In the genomic region with DNA sequence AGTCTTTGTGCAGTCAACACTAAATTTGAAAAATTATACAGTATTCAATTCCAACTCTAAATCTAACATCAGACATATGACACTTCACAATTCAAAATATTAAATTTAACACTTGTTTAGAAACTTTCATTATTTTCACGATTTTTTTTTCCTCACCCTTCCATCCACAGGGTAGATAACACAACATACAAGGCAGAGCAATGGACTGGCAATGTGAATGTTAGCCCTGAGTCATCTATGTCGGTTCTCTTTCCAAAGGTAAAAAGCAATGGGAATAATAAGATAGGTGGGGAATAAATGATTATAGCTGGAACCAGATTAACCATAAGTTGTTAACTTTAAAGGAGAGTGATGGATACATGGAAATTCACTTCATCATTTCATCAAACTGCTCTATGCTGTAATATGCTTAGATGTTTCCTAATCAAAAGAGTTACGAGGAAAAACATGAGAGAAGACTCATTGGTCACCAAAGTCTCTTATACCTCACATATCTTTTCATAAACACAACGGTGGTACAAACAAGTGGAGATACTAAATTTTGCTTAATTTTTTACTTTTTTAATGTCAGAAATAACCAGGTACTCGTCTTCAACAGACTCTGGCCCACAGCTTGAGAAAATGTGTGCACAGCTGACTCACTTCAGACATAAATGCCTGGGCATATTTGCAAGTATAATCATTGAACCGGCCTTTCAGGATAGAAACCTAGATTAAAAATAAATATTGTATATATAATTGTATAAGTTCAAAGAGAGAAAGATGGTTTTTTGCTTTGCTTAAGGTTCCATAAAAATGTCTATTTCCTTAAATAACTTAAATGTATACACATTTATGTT, we compare ENCODE assay signal across 16 cellular contexts. TPM values are rescaled to one million over a fixed set of nuclear protein-coding genes. Genes with fewer than 3 reads are reported as not detected.
DNase-seq lines count a peak whose midpoint lies in the region; FAIRE-seq and TF ChIP-seq lines count a peak whose summit lies in the region.
"Had no signal": no experiment of that assay in that cellular context is flagged by ENCODE, and none has a peak within 500 bp of the region (broad histone marks: within the 10 kb centered on the region; RNA-seq: fewer than 3 reads in every experiment).

No MANE protein-coding gene starts in this region.

- H3K36me3 ChIP-seq in bronchial epithelial cell (ENCODE audit: control insufficient read depth, insufficient read depth, low read length): no peaks in the 10 kb centered on the region
- no peaks in the 10 kb centered on the region for H3K36me3 ChIP-seq in osteoblast (ENCODE audit: insufficient read depth, low read length)
- H3K36me3 ChIP-seq: heart right ventricle, transverse colon had no signal

- no peaks in the 10 kb centered on the region for H3K9me3 ChIP-seq in osteoblast (ENCODE audit: low read depth, low read length)
- H3K9me3 ChIP-seq: BLaER1 treated with 17β-estradiol and CSF1 and Interleukin-3, amounts not matched to agents 10 nM and 100 nM; body of pancreas; heart right ventricle; transverse colon had no signal

- peak overlapping the region; percentile 19 for H3K4me2 ChIP-seq in osteoblast (ENCODE audit: insufficient read depth, low read length)
- H3K4me2 ChIP-seq: BLaER1 treated with 17β-estradiol and CSF1 and Interleukin-3, amounts not matched to agents 10 nM and 100 nM had no signal

- peaks cover 4% of the 10 kb centered on the region for H3K4me1 ChIP-seq in osteoblast (ENCODE audit: insufficient read depth, low read length)
- H3K4me1 ChIP-seq: body of pancreas had no signal

- peak; percentile 36 for DNase-seq in NCI-H146 treated with DMSO at 0.1 percent for 48 hours (lab: John Stamatoyannopoulos, UW; ENCODE audit: unreplicated experiment)
- peak; percentile 81 for DNase-seq in bronchial epithelial cell (ENCODE audit: low read depth)
- no peak for DNase-seq in osteoblast (ENCODE audit: insufficient read length, low spot score, missing footprints)
- DNase-seq in NAMALWA (ENCODE audit: low spot score): no peak
- no peak for DNase-seq in iPS-NIHi11 (ENCODE audit: low spot score)
- no peak for DNase-seq in NCI-H1930 (lab: John Stamatoyannopoulos, UW)
- DNase-seq: body of pancreas, DMS 273 treated with DMSO at 0.1 percent for 48 hours, heart right ventricle, left colon, NCI-H2171 treated with DMSO at 0.1 percent for 48 hours, nucleus accumbens, T-helper 17 cell, transverse colon had no signal

- peak overlapping the region; percentile 37 for H3K27ac ChIP-seq in osteoblast (ENCODE audit: low read depth, low read length)
- H3K27ac ChIP-seq: BLaER1 treated with 17β-estradiol and CSF1 and Interleukin-3, amounts not matched to agents 10 nM and 100 nM; body of pancreas; heart right ventricle; transverse colon had no signal

- TF ChIP-seq CTCF in bronchial epithelial cell (IDR thresholded peaks at IDR 0.05; ENCODE audit: insufficient read depth, low read length, severe bottlenecking): no peak
- TF ChIP-seq CTCF in osteoblast (IDR thresholded peaks at IDR 0.05; ENCODE audit: extremely low read depth, low read depth, low read length): no peak

- H4K20me1 ChIP-seq in osteoblast (ENCODE audit: insufficient read depth, low read length): no peaks in the 10 kb centered on the region
- H4K20me1 ChIP-seq: BLaER1 treated with 17β-estradiol and CSF1 and Interleukin-3, amounts not matched to agents 10 nM and 100 nM had no signal

- H3K4me3 ChIP-seq in bronchial epithelial cell (ENCODE audit: low read depth, low read length): no peak overlapping the region
- no peak overlapping the region for H3K4me3 ChIP-seq in osteoblast (ENCODE audit: insufficient read depth, low read length)
- H3K4me3 ChIP-seq: BLaER1 treated with 17β-estradiol and CSF1 and Interleukin-3, amounts not matched to agents 10 nM and 100 nM; body of pancreas; heart right ventricle; transverse colon had no signal

- H3K79me2 ChIP-seq in osteoblast (ENCODE audit: insufficient read depth, low read length): no peaks in the 10 kb centered on the region

- FAIRE-seq in G401.6 (lab: Jason Lieb, UNC) (peak; percentile 70), bronchial epithelial cell (lab: Jason Lieb, UNC) (no peak)

- H3K27me3 ChIP-seq in bronchial epithelial cell (ENCODE audit: control insufficient read depth, insufficient read depth, low read length) (no peaks in the 10 kb centered on the region), osteoblast (ENCODE audit: insufficient read depth, low read length) (no peaks in the 10 kb centered on the region)
- H3K27me3 ChIP-seq: BLaER1 treated with 17β-estradiol and CSF1 and Interleukin-3, amounts not matched to agents 10 nM and 100 nM; body of pancreas; heart right ventricle; transverse colon had no signal

- no peak overlapping the region for H2AFZ ChIP-seq in osteoblast (ENCODE audit: low read length)

RNA-seq across cellular contexts. Expression of a gene that starts 23.0 kb away (rescaled TPM):
- 1.4 and 1.6 TPM in 2 replicates for total RNA-seq in bronchial epithelial cell
- total RNA-seq in osteoblast: 1.4 and 2.9 TPM in 2 replicates

Comparison
In these comparisons a context has a peak if more than half of its experiments do, and no peak if none do; other contexts are left out.
1. DNase-seq: peak in NCI-H146 treated with DMSO at 0.1 percent for 48 hours (single experiment) and bronchial epithelial cell (single experiment); none in osteoblast (single experiment), NAMALWA (single experiment), iPS-NIHi11 (single experiment) and NCI-H1930 (0 of 2).